In the genomic region with DNA sequence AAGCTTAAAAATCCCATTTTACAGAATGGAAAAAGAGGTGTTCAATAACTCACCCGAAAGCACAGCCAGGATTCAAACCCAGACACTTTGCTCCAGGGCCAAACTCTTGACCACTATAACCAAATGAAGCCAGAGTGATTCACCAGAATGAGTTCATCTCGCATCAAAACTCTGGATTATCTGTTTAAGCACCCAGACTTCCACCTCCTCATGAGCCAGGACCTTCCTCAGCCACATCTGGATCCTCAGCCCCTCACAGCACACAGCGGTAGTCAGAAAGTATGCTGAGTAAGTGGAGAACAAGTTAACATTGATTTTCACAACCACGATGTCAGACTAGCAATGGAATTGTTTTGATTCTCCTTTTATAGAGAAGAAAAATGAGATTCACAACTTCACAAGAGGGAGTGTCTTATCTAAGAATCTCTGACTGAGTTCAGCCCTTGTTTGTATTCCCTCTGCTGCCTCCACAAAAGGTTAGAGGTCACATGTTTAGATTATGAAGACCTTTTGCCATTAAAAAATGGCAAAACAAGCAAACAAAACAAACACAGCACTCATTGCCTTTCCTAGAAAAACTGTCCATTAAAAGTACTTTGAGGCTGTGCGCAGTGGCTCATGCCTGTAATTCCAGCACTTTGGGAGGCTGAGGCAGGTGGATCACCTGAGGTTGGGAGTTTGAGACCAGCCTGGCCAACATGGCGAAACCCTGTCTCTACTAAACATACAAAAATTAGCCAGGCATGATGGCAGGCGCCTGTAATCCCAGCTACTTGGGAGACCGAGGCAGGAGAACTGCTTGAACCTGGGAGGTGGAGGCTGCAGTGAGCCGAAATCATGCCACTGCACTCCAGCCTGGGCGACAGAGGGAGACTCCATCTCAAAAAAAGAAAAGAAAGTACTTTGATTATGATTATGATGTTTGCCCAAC, we compare ENCODE assay signal across 8 cellular contexts. TPM values are rescaled to one million over a fixed set of nuclear protein-coding genes. Genes with fewer than 3 reads are reported as not detected.
DNase-seq lines count a peak whose midpoint lies in the region; ATAC-seq and TF ChIP-seq lines count a peak whose summit lies in the region.
"Not testable (repeated sequence)": the region's sequence is repeated elsewhere in the genome, so short reads cannot be mapped to it uniquely, and the experiment has no call there.

No MANE protein-coding gene starts in this region.

- peaks cover 33% of the 10 kb centered on the region for H3K4me1 ChIP-seq in CD4-positive, CD25-positive, alpha-beta regulatory T cell (ENCODE audit: control insufficient read depth, insufficient read depth, low read length, poor library complexity, severe bottlenecking)
- peaks cover 37 to 53% of the 10 kb centered on the region in 2 donors for H3K4me1 ChIP-seq in thyroid gland

- not testable (repeated sequence) for ATAC-seq in CD4-positive, CD25-positive, alpha-beta regulatory T cell (ENCODE audit: low read depth in 2 of 2)

- peak in 1 of 3 donors; percentile 31 for DNase-seq in CD4-positive, CD25-positive, alpha-beta regulatory T cell
- DNase-seq in HS-5 (ENCODE audit: low read depth) (peak; percentile 88), RPMI7951 (ENCODE audit: low read depth) (peak; percentile 91), amniotic epithelial cell (ENCODE audit: low read depth) (peak; percentile 86), dermis blood vessel endothelial cell (peak; percentile 20), glomerular visceral epithelial cell (ENCODE audit: extremely low spot score) (peak; percentile 54), myocyte (ENCODE audit: low read depth) (peak; percentile 23)
- DNase-seq in thyroid gland: not testable (repeated sequence)

- H3K9me3 Mint-ChIP-seq in CD4-positive, CD25-positive, alpha-beta regulatory T cell: not testable (repeated sequence)

- peak overlapping the region; percentile 17 to 74 (median 73) for H3K27ac Mint-ChIP-seq in CD4-positive, CD25-positive, alpha-beta regulatory T cell

- not testable (repeated sequence) for H3K9me3 ChIP-seq in CD4-positive, CD25-positive, alpha-beta regulatory T cell (ENCODE audit: control insufficient read depth in 2 of 2, low read length in 2 of 2); thyroid gland

- not testable (repeated sequence) for H3K27ac ChIP-seq in CD4-positive, CD25-positive, alpha-beta regulatory T cell (ENCODE audit: insufficient read depth, low read length, poor library complexity, severe bottlenecking)
- peak overlapping the region; percentile 45 to 92 (median 79) for H3K27ac ChIP-seq in thyroid gland

- not testable (repeated sequence) for H3K27me3 ChIP-seq in CD4-positive, CD25-positive, alpha-beta regulatory T cell (ENCODE audit: control insufficient read depth, insufficient read depth, low read length); thyroid gland

- TF ChIP-seq POLR2A in thyroid gland (IDR thresholded peaks at IDR 0.05): not testable (repeated sequence)

- intact Hi-C loops in thyroid gland (cut with DNase I): not testable (repeated sequence)

- not testable (repeated sequence) for H3K27me3 Mint-ChIP-seq in CD4-positive, CD25-positive, alpha-beta regulatory T cell

- H3K36me3 ChIP-seq in CD4-positive, CD25-positive, alpha-beta regulatory T cell (ENCODE audit: control insufficient read depth, insufficient read depth, low read length); thyroid gland: not testable (repeated sequence)

- H3K4me3 ChIP-seq in CD4-positive, CD25-positive, alpha-beta regulatory T cell (ENCODE audit: low read depth, low read length): peak overlapping the region; percentile 26
- not testable (repeated sequence) for H3K4me3 ChIP-seq in thyroid gland (replicated peaks in 1 of 3)

- WGBS in thyroid gland, 2 donors: 80 to 81% methylated on average over 10 of the region's 10 CpGs

- peaks cover 26 to 54% (median 41%) of the 10 kb centered on the region in 4 donors for H3K4me1 Mint-ChIP-seq in CD4-positive, CD25-positive, alpha-beta regulatory T cell

- H3K4me3 Mint-ChIP-seq in CD4-positive, CD25-positive, alpha-beta regulatory T cell: peak overlapping the region in 3 of 4 donors; percentile 4 to 61 (median 26)

- not testable (repeated sequence) for H3K36me3 Mint-ChIP-seq in CD4-positive, CD25-positive, alpha-beta regulatory T cell

- not testable (repeated sequence) for TF ChIP-seq CTCF in thyroid gland (IDR thresholded peaks at IDR 0.05)

RNA-seq across cellular contexts. Expression of a gene that starts 7.5 kb away (rescaled TPM):
- 114 TPM for total RNA-seq in CD4-positive, CD25-positive, alpha-beta regulatory T cell
- polyA plus RNA-seq in CD4-positive, CD25-positive, alpha-beta regulatory T cell: 10 to 100 TPM in 3 of 4 donors, 1 to 10 TPM in 1; 8.6 to 17.5 (median 13.3) TPM
- 123 and 126 TPM in 2 replicates for total RNA-seq in RPMI7951 (2014; rRNA removed; shearing (Covaris generic))
- total RNA-seq in dermis blood vessel endothelial cell (145 and 196 TPM in 2 replicates), myocyte (202 and 213 TPM in 2 replicates), thyroid gland (100 to 1,000 TPM; 262 to 426 (median 341) TPM)
- polyA plus RNA-seq in myocyte (2012): 26.9 TPM
